11 cellular contexts compared by ENCODE assay signal in genomic region chr16:69860233-69861231, GRCh38.
DNase-seq lines count a peak whose midpoint lies in the region; ATAC-seq and TF ChIP-seq lines count a peak whose summit lies in the region.
"Had no signal": no experiment of that assay in that cellular context is flagged by ENCODE, and none has a peak within 500 bp of the region (broad histone marks: within the 10 kb centered on the region; RNA-seq: fewer than 3 reads in every experiment).

No MANE protein-coding gene starts in this region.

- DNase-seq in T-helper 17 cell (no peak), immature natural killer cell (no peak), sigmoid colon (no peak), KBM-7 (no peak), NCI-H2107 treated with DMSO at 0.1 percent for 48 hours (lab: John Stamatoyannopoulos, UW; ENCODE audit: unreplicated experiment) (no peak), GM19238 (ENCODE audit: insufficient read length, low spot score) (no peak)
- no peak for DNase-seq in activated T-helper 2 cell treated with anti-CD3 and anti-CD28 coated beads, Interferon-gamma antibody, Interleukin-2, Interleukin-4, amounts not matched to agents 10 μg/mL and 5 μg/mL and 100 μg/mL, durations not matched to agents 14 hours and 24 hours and 36 hours (ENCODE audit: low spot score)
- DNase-seq: activated CD8-positive, alpha-beta memory T cell treated with anti-CD3 and anti-CD28 coated beads, Interleukin-2, amount 50 U/mL, for 4 hours; Kasumi-1 had no signal

- no peak for ATAC-seq in T-helper 17 cell
- ATAC-seq: natural killer cell treated with Interleukin-12 subunit alpha and Interleukin-12 subunit beta and Interleukin-15 and Interleukin-18, amount 100 ng/mL, for 72 hours had no signal

- no peaks in the 10 kb centered on the region for H3K27me3 ChIP-seq in BLaER1 treated with 17β-estradiol and CSF1 and Interleukin-3, amounts not matched to agents 10 nM and 100 nM
- no peaks in the 10 kb centered on the region for H3K27me3 ChIP-seq in sigmoid colon

- no peak overlapping the region for H3K9ac ChIP-seq in BLaER1 treated with 17β-estradiol and CSF1 and Interleukin-3, amounts not matched to agents 10 nM and 100 nM

- no peak for TF ChIP-seq CTCF in sigmoid colon (IDR thresholded peaks at IDR 0.05)

- TF ChIP-seq EP300 in sigmoid colon (IDR thresholded peaks at IDR 0.05), result no peak

- intact Hi-C loops in sigmoid colon (cut with DNase I), result loop anchor here (2.0 kb wide), 1 partner anchor 64 kb away; no protein-coding TSS in a partner anchor
- intact Hi-C loops in activated T-helper 2 cell treated with anti-CD3 and anti-CD28 coated beads, Interferon-gamma antibody, Interleukin-2, Interleukin-4, amounts not matched to agents 10 μg/mL and 5 μg/mL and 100 μg/mL, durations not matched to agents 14 hours and 24 hours and 36 hours (cut with micrococcal nuclease), result no loop called here

- H3K9me3 Mint-ChIP-seq in immature natural killer cell, result no peaks in the 10 kb centered on the region
- H3K9me3 Mint-ChIP-seq in activated T-helper 2 cell treated with anti-CD3 and anti-CD28 coated beads, Interferon-gamma antibody, Interleukin-2, Interleukin-4, amounts not matched to agents 10 μg/mL and 5 μg/mL and 100 μg/mL, durations not matched to agents 14 hours and 24 hours and 36 hours, result no peaks in the 10 kb centered on the region
- H3K9me3 Mint-ChIP-seq: natural killer cell treated with Interleukin-12 subunit alpha and Interleukin-12 subunit beta and Interleukin-15 and Interleukin-18, amount 100 ng/mL, for 72 hours had no signal

- H3K36me3 Mint-ChIP-seq in T-helper 17 cell (ENCODE audit: low read depth) (peaks cover 2% of the 10 kb centered on the region), immature natural killer cell (peaks cover 4 to 13% (median 11%) of the 10 kb centered on the region in 3 donors)
- H3K36me3 Mint-ChIP-seq in activated T-helper 2 cell treated with anti-CD3 and anti-CD28 coated beads, Interferon-gamma antibody, Interleukin-2, Interleukin-4, amounts not matched to agents 10 μg/mL and 5 μg/mL and 100 μg/mL, durations not matched to agents 14 hours and 24 hours and 36 hours (ENCODE audit: low read depth), result peaks cover 7% of the 10 kb centered on the region
- H3K36me3 Mint-ChIP-seq: natural killer cell treated with Interleukin-12 subunit alpha and Interleukin-12 subunit beta and Interleukin-15 and Interleukin-18, amount 100 ng/mL, for 72 hours had no signal

- 0 out of 22 replicates have a peak overlapping the region, but pooled peaks of 1 of the 11 experiments have one; percentile 14 for H3K27ac ChIP-seq in BLaER1 treated with 17β-estradiol and CSF1 and Interleukin-3, amounts not matched to agents 10 nM and 100 nM
- H3K27ac ChIP-seq in sigmoid colon, result peak overlapping the region in 3 of 4 donors; percentile 67 to 86 (median 80)

- H3K27me3 Mint-ChIP-seq in T-helper 17 cell (no peaks in the 10 kb centered on the region), immature natural killer cell (ENCODE audit: low read depth in 3 of 3) (peaks cover 0 to 5% (median 0%) of the 10 kb centered on the region in 3 donors)
- H3K27me3 Mint-ChIP-seq in activated T-helper 2 cell treated with anti-CD3 and anti-CD28 coated beads, Interferon-gamma antibody, Interleukin-2, Interleukin-4, amounts not matched to agents 10 μg/mL and 5 μg/mL and 100 μg/mL, durations not matched to agents 14 hours and 24 hours and 36 hours (ENCODE audit: low read depth), result no peaks in the 10 kb centered on the region
- H3K27me3 Mint-ChIP-seq: natural killer cell treated with Interleukin-12 subunit alpha and Interleukin-12 subunit beta and Interleukin-15 and Interleukin-18, amount 100 ng/mL, for 72 hours had no signal

- H3K4me2 ChIP-seq in BLaER1 treated with 17β-estradiol and CSF1 and Interleukin-3, amounts not matched to agents 10 nM and 100 nM, result peak overlapping the region in 6 of 11 experiments; percentile 3 to 38 (median 11); a peak in 3 of 22 replicates

- no peaks in the 10 kb centered on the region for H3K9me3 ChIP-seq in BLaER1 treated with 17β-estradiol and CSF1 and Interleukin-3, amounts not matched to agents 10 nM and 100 nM (replicated peaks in 1 of 11)
- H3K9me3 ChIP-seq in T-helper 17 cell (ENCODE audit: control insufficient read depth, low read length, poor library complexity, severe bottlenecking), result no peaks in the 10 kb centered on the region
- no peaks in the 10 kb centered on the region for H3K9me3 ChIP-seq in sigmoid colon

- in situ Hi-C loops in KBM-7 (cut with MboI; ENCODE audit: low pct_unique_long_range_greater_than_20kb, low sequenced_read_pairs), result no loop called here

- H3K27ac Mint-ChIP-seq in T-helper 17 cell, result peak overlapping the region; percentile 43
- peak overlapping the region in 4 of 6 donors; percentile 29 to 55 (median 42) for H3K27ac Mint-ChIP-seq in immature natural killer cell
- no peak overlapping the region for H3K27ac Mint-ChIP-seq in activated T-helper 2 cell treated with anti-CD3 and anti-CD28 coated beads, Interferon-gamma antibody, Interleukin-2, Interleukin-4, amounts not matched to agents 10 μg/mL and 5 μg/mL and 100 μg/mL, durations not matched to agents 14 hours and 24 hours and 36 hours

- H3K4me1 Mint-ChIP-seq in T-helper 17 cell (peaks cover 7% of the 10 kb centered on the region), immature natural killer cell (peaks cover 11 to 27% of the 10 kb centered on the region in 2 donors)
- peaks cover 2% of the 10 kb centered on the region for H3K4me1 Mint-ChIP-seq in activated T-helper 2 cell treated with anti-CD3 and anti-CD28 coated beads, Interferon-gamma antibody, Interleukin-2, Interleukin-4, amounts not matched to agents 10 μg/mL and 5 μg/mL and 100 μg/mL, durations not matched to agents 14 hours and 24 hours and 36 hours (ENCODE audit: low read depth)

- peaks cover 0 to 51% (median 4%) of the 10 kb centered on the region in 11 experiments; a peak in 10 of 22 replicates for H4K20me1 ChIP-seq in BLaER1 treated with 17β-estradiol and CSF1 and Interleukin-3, amounts not matched to agents 10 nM and 100 nM

- WGBS in sigmoid colon, 2 donors, result 72 to 88% methylated on average over 9 of the region's 9 CpGs

- H3K4me3 Mint-ChIP-seq in T-helper 17 cell (no peak overlapping the region), immature natural killer cell (no peak overlapping the region)
- no peak overlapping the region for H3K4me3 Mint-ChIP-seq in activated T-helper 2 cell treated with anti-CD3 and anti-CD28 coated beads, Interferon-gamma antibody, Interleukin-2, Interleukin-4, amounts not matched to agents 10 μg/mL and 5 μg/mL and 100 μg/mL, durations not matched to agents 14 hours and 24 hours and 36 hours (ENCODE audit: low read depth)
- H3K4me3 Mint-ChIP-seq: natural killer cell treated with Interleukin-12 subunit alpha and Interleukin-12 subunit beta and Interleukin-15 and Interleukin-18, amount 100 ng/mL, for 72 hours had no signal

- peaks cover 17 to 30% (median 21%) of the 10 kb centered on the region in 10 experiments for H3K4me1 ChIP-seq in BLaER1 treated with 17β-estradiol and CSF1 and Interleukin-3, amounts not matched to agents 10 nM and 100 nM
- peaks cover 0 to 40% (median 24%) of the 10 kb centered on the region in 4 donors for H3K4me1 ChIP-seq in sigmoid colon

- H3K36me3 ChIP-seq in BLaER1 treated with 17β-estradiol and CSF1 and Interleukin-3, amounts not matched to agents 10 nM and 100 nM, result peaks cover 0 to 92% (median 20%) of the 10 kb centered on the region in 11 experiments; a peak in 16 of 22 replicates
- no peaks in the 10 kb centered on the region for H3K36me3 ChIP-seq in sigmoid colon

- no peak for TF ChIP-seq POLR2A in sigmoid colon (IDR thresholded peaks at IDR 0.05)

- H3K4me3 ChIP-seq in BLaER1 treated with 17β-estradiol and CSF1 and Interleukin-3, amounts not matched to agents 10 nM and 100 nM, result no peak overlapping the region
- H3K4me3 ChIP-seq in sigmoid colon, result no peak overlapping the region
